ENCODE assay signal across 11 cellular contexts in the genomic region with DNA sequence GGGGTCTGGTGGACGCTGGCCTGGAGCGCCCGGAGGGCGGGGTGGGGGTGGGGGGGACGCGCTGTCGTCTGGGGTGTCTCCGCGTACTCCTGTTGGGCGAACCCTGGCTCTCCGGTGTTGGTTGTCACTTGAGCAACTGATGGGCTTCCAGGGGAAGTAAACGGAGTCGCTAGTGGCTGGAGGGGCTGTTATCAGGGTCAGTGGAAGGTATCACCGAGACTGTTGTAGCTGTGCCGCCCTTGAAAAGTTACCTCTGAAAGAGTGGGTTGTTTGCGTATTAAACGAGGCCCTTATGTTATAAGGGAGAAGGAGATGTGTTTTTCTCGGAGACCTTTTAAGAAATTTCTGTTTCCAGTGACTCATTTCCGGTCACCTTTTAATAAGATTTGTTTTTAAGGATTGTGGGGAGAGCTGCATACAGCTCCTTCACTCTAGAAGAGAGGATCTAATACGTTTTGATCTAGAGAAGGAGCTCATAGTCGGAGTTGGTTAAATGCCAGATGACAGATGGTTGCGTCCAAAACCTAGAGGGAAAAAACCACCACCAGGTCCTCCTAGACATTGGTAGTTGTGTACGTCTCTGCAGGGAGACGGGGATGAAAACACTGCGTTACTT. TPM values are rescaled to one million over a fixed set of nuclear protein-coding genes. Genes with fewer than 3 reads are reported as not detected.
DNase-seq lines count a peak whose midpoint lies in the region; ATAC-seq and TF ChIP-seq lines count a peak whose summit lies in the region.
"Had no signal": no experiment of that assay in that cellular context is flagged by ENCODE, and none has a peak within 500 bp of the region (broad histone marks: within the 10 kb centered on the region; RNA-seq: fewer than 3 reads in every experiment).

No MANE protein-coding gene starts in this region.

- H3K27ac ChIP-seq in endodermal cell (ENCODE audit: low read depth, low read length), result no peak overlapping the region
- H3K27ac ChIP-seq: HL-60 had no signal

- CTCF ChIA-PET in BJ (lab: Yijun Ruan, JAX), result interaction anchor here (0.6 kb wide), 1 partner anchor 9 kb away, joined by 3 read pairs; no protein-coding TSS in a partner anchor

- POLR2A ChIA-PET in BJ (lab: Charles Lee), result no interaction called here

- TF ChIP-seq CTCF in BJ (IDR thresholded peaks at IDR 0.05; ENCODE audit: insufficient read depth, low read depth, low read length), result no peak
- TF ChIP-seq CTCF in endodermal cell (conservative IDR thresholded peaks at IDR 0.05), result no peak

- no peaks in the 10 kb centered on the region for H3K36me3 ChIP-seq in BJ (ENCODE audit: control insufficient read depth, insufficient read depth, low read length)
- no peaks in the 10 kb centered on the region for H3K36me3 ChIP-seq in endodermal cell (ENCODE audit: control insufficient read depth, insufficient read depth, low read length)
- H3K36me3 ChIP-seq in neuron (ENCODE audit: insufficient read depth, low read length), result no peaks in the 10 kb centered on the region

- ATAC-seq in activated naive CD4-positive, alpha-beta T cell treated with anti-CD3 and anti-CD28 coated beads, Interleukin-2, amount 50 U/mL, for 72 hours, result no peak

- WGBS in endodermal cell (ENCODE audit: insufficient coverage in 1 of 2, insufficient read length in 1 of 2), 2 experiments, result 25 to 26% methylated on average over 9 to 25 of the region's 25 CpGs

- H3K9ac ChIP-seq in endodermal cell (ENCODE audit: extremely low read depth, low read length, poor library complexity, severe bottlenecking), result no peak overlapping the region

- no peak overlapping the region for H3K27ac Mint-ChIP-seq in endodermal cell
- no peak overlapping the region for H3K27ac Mint-ChIP-seq in activated naive CD4-positive, alpha-beta T cell treated with anti-CD3 and anti-CD28 coated beads, Interleukin-2, amount 50 U/mL, for 72 hours

- H3K4me3 ChIP-seq in BJ (ENCODE audit: low read depth, low read length) (peak overlapping the region; percentile 19), endodermal cell (ENCODE audit: low read length) (peak overlapping the region; percentile 86), neuron (ENCODE audit: low read length) (peak overlapping the region; percentile 36)

- H2AFZ ChIP-seq in neuron (ENCODE audit: low read depth, low read length), result peak overlapping the region; percentile 76

- H3K9me3 ChIP-seq in endodermal cell (ENCODE audit: control insufficient read depth, low read length) (no peaks in the 10 kb centered on the region), neuron (ENCODE audit: low read length) (peaks cover 6% of the 10 kb centered on the region)

- peak overlapping the region; percentile 67 for H3K4me3 Mint-ChIP-seq in endodermal cell

- H3K4me1 ChIP-seq in endodermal cell (ENCODE audit: control insufficient read depth, insufficient read depth, low read length) (no peaks in the 10 kb centered on the region), neuron (ENCODE audit: insufficient read depth, low read length) (peaks cover 5% of the 10 kb centered on the region)

- H3K36me3 Mint-ChIP-seq in endodermal cell (ENCODE audit: low read depth), result no peaks in the 10 kb centered on the region
- H3K36me3 Mint-ChIP-seq in activated naive CD4-positive, alpha-beta T cell treated with anti-CD3 and anti-CD28 coated beads, Interleukin-2, amount 50 U/mL, for 72 hours, result no peaks in the 10 kb centered on the region

- peaks cover 73% of the 10 kb centered on the region for H3K27me3 Mint-ChIP-seq in endodermal cell (ENCODE audit: insufficient read depth)

- peaks cover 6% of the 10 kb centered on the region for H3K4me1 Mint-ChIP-seq in endodermal cell

- DNase-seq in BJ (ENCODE audit: low read depth), result no peak
- peak; percentile 5 for DNase-seq in NCI-H2171 (lab: John Stamatoyannopoulos, UW)
- peak; percentile 76 for DNase-seq in endodermal cell
- DNase-seq in T-helper 2 cell, result no peak
- no peak for DNase-seq in KG1 (lab: John Stamatoyannopoulos, UW)
- no peak for DNase-seq in activated CD4-positive, alpha-beta T cell treated with anti-CD3 and anti-CD28 coated beads, Interleukin-2, amount 50 U/mL, for 4 hours
- DNase-seq in activated naive CD4-positive, alpha-beta T cell treated with anti-CD3 and anti-CD28 coated beads, Interleukin-2, amount 50 U/mL, for 72 hours (ENCODE audit: low spot score in 2 of 2), result no peak
- DNase-seq: DMS79 had no signal

- no peaks in the 10 kb centered on the region for H3K9me3 Mint-ChIP-seq in endodermal cell
- H3K9me3 Mint-ChIP-seq in activated naive CD4-positive, alpha-beta T cell treated with anti-CD3 and anti-CD28 coated beads, Interleukin-2, amount 50 U/mL, for 72 hours, result no peaks in the 10 kb centered on the region

- H3K27me3 ChIP-seq in BJ (ENCODE audit: control insufficient read depth, insufficient read depth, low read length) (peaks cover 12% of the 10 kb centered on the region), endodermal cell (ENCODE audit: control insufficient read depth, insufficient read depth, low read length, poor library complexity, severe bottlenecking) (peaks cover 71% of the 10 kb centered on the region), neuron (ENCODE audit: insufficient read depth, low read length) (peaks cover 55% of the 10 kb centered on the region)

RNA-seq across cellular contexts. Expression of gene DBX2, which starts 0.7 kb away (rescaled TPM):
- not detected in 2 replicates for polyA plus RNA-seq in BJ (2011; rRNA removed)
- polyA minus RNA-seq in BJ (2011; rRNA and poly(A)+ RNA removed), result not detected in 2 replicates
- total RNA-seq in endodermal cell, result not detected
- 0.14 TPM for polyA plus RNA-seq in endodermal cell (2013, experiment 1 of 2)
- not detected for polyA plus RNA-seq in endodermal cell (2013, experiment 2 of 2)
- not detected for total RNA-seq in activated naive CD4-positive, alpha-beta T cell treated with anti-CD3 and anti-CD28 coated beads, Interleukin-2, amount 50 U/mL, for 72 hours
- total RNA-seq: liver had no signal
- polyA plus RNA-seq: liver had no signal

Comparison
In these comparisons a context has a peak if more than half of its experiments do, and no peak if none do; other contexts are left out.
1. DNase-seq: peak in NCI-H2171 (single experiment) and endodermal cell (single experiment); none in BJ (single experiment), T-helper 2 cell (0 of 5), KG1 (single experiment), activated CD4-positive, alpha-beta T cell treated with anti-CD3 and anti-CD28 coated beads, Interleukin-2, amount 50 U/mL, for 4 hours (0 of 2) and activated naive CD4-positive, alpha-beta T cell treated with anti-CD3 and anti-CD28 coated beads, Interleukin-2, amount 50 U/mL, for 72 hours (0 of 2).
2. H3K4me3 ChIP-seq: peak in every context shown above with its lines; median percentile 86 in endodermal cell; 36 in neuron; 19 in BJ.